25 cellular contexts compared by ENCODE assay signal in genomic region chr3:189360291-189360690, GRCh38.
DNase-seq lines count a peak whose midpoint lies in the region; ATAC-seq and TF ChIP-seq lines count a peak whose summit lies in the region.
"Had no signal": no experiment of that assay in that cellular context is flagged by ENCODE, and none has a peak within 500 bp of the region (broad histone marks: within the 10 kb centered on the region; RNA-seq: fewer than 3 reads in every experiment).

No MANE protein-coding gene starts in this region.

- intact Hi-C loops in left ventricle myocardium superior (cut with micrococcal nuclease) = no loop called here

- POLR2A ChIA-PET in WTC11 (lab: Charles Lee) = interaction anchor here (0.6 kb wide), 1 partner anchor 693 kb away, joined by 5 read pairs; no protein-coding TSS in a partner anchor

- H3K4me1 ChIP-seq in osteoblast (ENCODE audit: insufficient read depth, low read length) = peaks cover 23% of the 10 kb centered on the region

- H3K27ac ChIP-seq in SK-N-MC = peak overlapping the region; percentile 27; the same call in 1 of the 2 replicates
- no peak overlapping the region for H3K27ac ChIP-seq in osteoblast (ENCODE audit: low read depth, low read length)
- H3K27ac ChIP-seq: C4-2B, SJCRH30 had no signal

- H3K4me3 ChIP-seq in SK-N-MC (no peak overlapping the region), osteoblast (ENCODE audit: insufficient read depth, low read length) (no peak overlapping the region)
- H3K4me3 ChIP-seq: K562, SJCRH30 had no signal

- H3K9ac ChIP-seq in SK-N-MC (ENCODE audit: insufficient read length) = no peak overlapping the region

- DNase-seq in SK-N-MC (ENCODE audit: low read depth, low spot score) (no peak), fibroblast of peridontal ligament (ENCODE audit: extremely low read depth) (peak; percentile 67), osteoblast (ENCODE audit: insufficient read length, low spot score, missing footprints) (peak; percentile 59), GM03348 (ENCODE audit: low spot score) (no peak), WTC11 (ENCODE audit: low spot score) (no peak), ecto neural progenitor cell (ENCODE audit: low spot score) (no peak), left ventricle myocardium superior (no peak)
- DNase-seq: CD8-positive, alpha-beta memory T cell; DMS 273 treated with DMSO at 0.1 percent for 48 hours; DMS79; EL; GDM1; Kasumi-1; NCI-H1105 treated with DMSO at 0.1 percent for 48 hours; NCI-H2029; NCI-H446 treated with DMSO at 0.1 percent for 48 hours; NCI-H526; NCI-H82; NK-92 treated with Interleukin-12 subunit alpha and Interleukin-12 subunit beta, amount 100 ng/mL, for 24 hours; SJCRH30 had no signal

- H3K36me3 Mint-ChIP-seq in WTC11 = no peaks in the 10 kb centered on the region

- no peaks in the 10 kb centered on the region for H4K20me1 ChIP-seq in osteoblast (ENCODE audit: insufficient read depth, low read length)

- H3K4me3 Mint-ChIP-seq in WTC11 = no peak overlapping the region
- H3K4me3 Mint-ChIP-seq: B cell; CD8-positive, alpha-beta memory T cell had no signal

- H3K36me3 ChIP-seq in SK-N-MC (ENCODE audit: insufficient read depth, low read length) (no peaks in the 10 kb centered on the region), osteoblast (ENCODE audit: insufficient read depth, low read length) (no peaks in the 10 kb centered on the region)
- H3K36me3 ChIP-seq: SJCRH30 had no signal

- H3K9me3 ChIP-seq in SK-N-MC (ENCODE audit: low read depth, low read length) (no peaks in the 10 kb centered on the region), osteoblast (ENCODE audit: low read depth, low read length) (no peaks in the 10 kb centered on the region)
- H3K9me3 ChIP-seq: SJCRH30 had no signal

- H3K27ac Mint-ChIP-seq in WTC11 = no peak overlapping the region
- H3K27ac Mint-ChIP-seq: B cell; CD8-positive, alpha-beta memory T cell had no signal

- H3K9me3 Mint-ChIP-seq in WTC11 = no peaks in the 10 kb centered on the region
- H3K9me3 Mint-ChIP-seq: CD8-positive, alpha-beta memory T cell had no signal

- TF ChIP-seq CTCF in osteoblast (IDR thresholded peaks at IDR 0.05; ENCODE audit: extremely low read depth, low read depth, low read length) (no peak), WTC11 (IDR thresholded peaks at IDR 0.05) (no peak)

- H3K4me2 ChIP-seq in osteoblast (ENCODE audit: insufficient read depth, low read length) = no peak overlapping the region

- H3K79me2 ChIP-seq in osteoblast (ENCODE audit: insufficient read depth, low read length) = no peaks in the 10 kb centered on the region

- CTCF ChIA-PET in WTC11 (lab: Charles Lee) = no interaction called here

- ATAC-seq in WTC11 (no peak), left ventricle myocardium superior (no peak)
- ATAC-seq: K562, PC-3, Right ventricle myocardium inferior had no signal

- H3K4me1 Mint-ChIP-seq in WTC11 = peaks cover 8% of the 10 kb centered on the region
- H3K4me1 Mint-ChIP-seq: B cell had no signal

- no peaks in the 10 kb centered on the region for H3K27me3 ChIP-seq in osteoblast (ENCODE audit: insufficient read depth, low read length)
- H3K27me3 ChIP-seq: SJCRH30 had no signal

- H3K27me3 Mint-ChIP-seq in WTC11 (ENCODE audit: low read depth) = no peaks in the 10 kb centered on the region
- H3K27me3 Mint-ChIP-seq: CD8-positive, alpha-beta memory T cell had no signal

- H2AFZ ChIP-seq in osteoblast (ENCODE audit: low read length) = no peak overlapping the region

TF ChIP-seq in WTC11, 78 proteins besides CTCF, POLR2A, EP300 and RAD21:
- no peak for TF ChIP-seq CREB1 (CRISPR knock-in tag; IDR thresholded peaks at IDR 0.05)
- no peak for TF ChIP-seq AR (CRISPR knock-in tag; IDR thresholded peaks at IDR 0.05)
- TF ChIP-seq NR3C1 (CRISPR knock-in tag; conservative IDR thresholded peaks at IDR 0.05; ENCODE audit: low read depth) = no peak

Comparison
In these comparisons a context has a peak if more than half of its experiments do, and no peak if none do; other contexts are left out.
1. DNase-seq: peak in fibroblast of peridontal ligament (single experiment) and osteoblast (single experiment); none in SK-N-MC (single experiment), GM03348 (single experiment), WTC11 (single experiment), ecto neural progenitor cell (single experiment) and left ventricle myocardium superior (single experiment).